Comparison of ENCODE assay signal across 1 cellular context in the genomic region with DNA sequence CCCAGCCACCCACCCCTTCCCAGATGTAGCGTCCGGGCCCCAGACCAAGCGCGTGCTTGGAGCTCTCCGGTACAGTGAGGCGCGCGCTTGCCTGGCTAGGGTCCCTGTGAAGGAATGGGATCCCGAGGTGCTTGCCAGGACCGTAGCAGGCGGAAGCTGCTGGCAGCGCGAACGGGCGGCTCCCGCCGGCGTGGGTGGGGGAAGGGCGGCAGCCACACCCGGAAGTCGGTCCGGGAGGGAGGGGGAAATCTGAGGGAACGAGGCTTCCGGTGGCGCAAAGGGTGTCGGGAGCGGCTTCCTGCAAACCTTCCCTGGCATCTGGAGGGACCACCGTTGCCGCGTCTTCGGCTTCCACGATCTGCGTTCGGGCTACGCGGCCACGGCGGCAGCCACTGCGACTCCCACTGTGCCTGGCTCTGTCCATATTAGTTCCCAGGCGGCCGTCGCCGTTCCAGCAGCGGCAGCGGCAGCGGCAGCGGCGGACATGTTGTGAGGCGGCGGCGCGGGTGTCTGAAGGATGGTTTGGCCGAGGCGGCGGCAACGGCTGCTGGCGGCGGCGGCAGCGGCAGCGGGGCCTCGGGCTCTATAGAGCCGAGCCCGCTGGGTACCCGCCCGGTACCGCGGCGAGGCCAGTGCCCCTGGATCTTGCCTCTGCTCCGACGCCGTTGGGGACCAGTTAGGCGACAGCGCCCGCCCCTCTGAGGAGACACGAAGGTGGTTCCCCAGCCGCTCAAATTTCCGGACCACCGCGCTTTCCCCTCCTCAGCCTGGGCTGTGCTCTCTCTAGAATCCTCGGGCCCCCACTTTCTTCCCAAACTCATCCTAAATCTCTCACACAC.
TF ChIP-seq lines count a peak whose summit lies in the region.

A gene (plus strand): TSS at position 275 of the 839 bp plus-strand sequence. CDS start 739 bp downstream, outside the sequence.

TF ChIP-seq in K562, 482 proteins besides CTCF, POLR2A, EP300 and RAD21 (continued from another document and continues in another):
- TF ChIP-seq SMARCE1 (IDR thresholded peaks at IDR 0.05) = no peak
- no peak for TF ChIP-seq NFATC3 (IDR thresholded peaks at IDR 0.05)
- TF ChIP-seq SMARCB1 (IDR thresholded peaks at IDR 0.05; ENCODE audit: insufficient read length, low read depth) = no peak
- no peak for TF ChIP-seq ZNF217 (CRISPR knock-in tag; IDR thresholded peaks at IDR 0.05)
- TF ChIP-seq ZKSCAN1 (IDR thresholded peaks at IDR 0.05; ENCODE audit: low read depth, low read length) = no peak
- 0 out of 2 replicates have a peak, but pooled peaks have one; percentile 40 for TF ChIP-seq HLTF (IDR thresholded peaks at IDR 0.05)
- TF ChIP-seq, protein P1, sequence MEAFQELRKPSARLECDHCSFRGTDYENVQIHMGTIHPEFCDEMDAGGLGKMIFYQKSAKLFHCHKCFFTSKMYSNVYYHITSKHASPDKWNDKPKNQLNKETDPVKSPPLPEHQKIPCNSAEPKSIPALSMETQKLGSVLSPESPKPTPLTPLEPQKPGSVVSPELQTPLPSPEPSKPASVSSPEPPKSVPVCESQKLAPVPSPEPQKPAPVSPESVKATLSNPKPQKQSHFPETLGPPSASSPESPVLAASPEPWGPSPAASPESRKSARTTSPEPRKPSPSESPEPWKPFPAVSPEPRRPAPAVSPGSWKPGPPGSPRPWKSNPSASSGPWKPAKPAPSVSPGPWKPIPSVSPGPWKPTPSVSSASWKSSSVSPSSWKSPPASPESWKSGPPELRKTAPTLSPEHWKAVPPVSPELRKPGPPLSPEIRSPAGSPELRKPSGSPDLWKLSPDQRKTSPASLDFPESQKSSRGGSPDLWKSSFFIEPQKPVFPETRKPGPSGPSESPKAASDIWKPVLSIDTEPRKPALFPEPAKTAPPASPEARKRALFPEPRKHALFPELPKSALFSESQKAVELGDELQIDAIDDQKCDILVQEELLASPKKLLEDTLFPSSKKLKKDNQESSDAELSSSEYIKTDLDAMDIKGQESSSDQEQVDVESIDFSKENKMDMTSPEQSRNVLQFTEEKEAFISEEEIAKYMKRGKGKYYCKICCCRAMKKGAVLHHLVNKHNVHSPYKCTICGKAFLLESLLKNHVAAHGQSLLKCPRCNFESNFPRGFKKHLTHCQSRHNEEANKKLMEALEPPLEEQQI (IDR thresholded peaks at IDR 0.05) = peak; percentile 52; the same call in 1 of the 2 replicates
- no peak for TF ChIP-seq CREBBP (IDR thresholded peaks at IDR 0.05; ENCODE audit: low read depth, low read length)
- no peak for TF ChIP-seq BRF1 (IDR thresholded peaks at IDR 0.05; ENCODE audit: borderline replicate concordance, extremely low read depth, insufficient read length)
- TF ChIP-seq, protein P2, sequence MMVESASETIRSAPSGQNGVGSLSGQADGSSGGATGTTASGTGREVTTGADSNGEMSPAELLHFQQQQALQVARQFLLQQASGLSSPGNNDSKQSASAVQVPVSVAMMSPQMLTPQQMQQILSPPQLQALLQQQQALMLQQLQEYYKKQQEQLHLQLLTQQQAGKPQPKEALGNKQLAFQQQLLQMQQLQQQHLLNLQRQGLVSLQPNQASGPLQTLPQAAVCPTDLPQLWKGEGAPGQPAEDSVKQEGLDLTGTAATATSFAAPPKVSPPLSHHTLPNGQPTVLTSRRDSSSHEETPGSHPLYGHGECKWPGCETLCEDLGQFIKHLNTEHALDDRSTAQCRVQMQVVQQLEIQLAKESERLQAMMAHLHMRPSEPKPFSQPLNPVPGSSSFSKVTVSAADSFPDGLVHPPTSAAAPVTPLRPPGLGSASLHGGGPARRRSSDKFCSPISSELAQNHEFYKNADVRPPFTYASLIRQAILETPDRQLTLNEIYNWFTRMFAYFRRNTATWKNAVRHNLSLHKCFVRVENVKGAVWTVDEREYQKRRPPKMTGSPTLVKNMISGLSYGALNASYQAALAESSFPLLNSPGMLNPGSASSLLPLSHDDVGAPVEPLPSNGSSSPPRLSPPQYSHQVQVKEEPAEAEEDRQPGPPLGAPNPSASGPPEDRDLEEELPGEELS (CRISPR knock-in tag; IDR thresholded peaks at IDR 0.05; ENCODE audit: borderline replicate concordance) = peak; percentile 73; the same call in 1 of the 2 replicates
- TF ChIP-seq KAT2B (IDR thresholded peaks at IDR 0.05; ENCODE audit: low read depth, low read length) = no peak
- TF ChIP-seq, protein P3, sequence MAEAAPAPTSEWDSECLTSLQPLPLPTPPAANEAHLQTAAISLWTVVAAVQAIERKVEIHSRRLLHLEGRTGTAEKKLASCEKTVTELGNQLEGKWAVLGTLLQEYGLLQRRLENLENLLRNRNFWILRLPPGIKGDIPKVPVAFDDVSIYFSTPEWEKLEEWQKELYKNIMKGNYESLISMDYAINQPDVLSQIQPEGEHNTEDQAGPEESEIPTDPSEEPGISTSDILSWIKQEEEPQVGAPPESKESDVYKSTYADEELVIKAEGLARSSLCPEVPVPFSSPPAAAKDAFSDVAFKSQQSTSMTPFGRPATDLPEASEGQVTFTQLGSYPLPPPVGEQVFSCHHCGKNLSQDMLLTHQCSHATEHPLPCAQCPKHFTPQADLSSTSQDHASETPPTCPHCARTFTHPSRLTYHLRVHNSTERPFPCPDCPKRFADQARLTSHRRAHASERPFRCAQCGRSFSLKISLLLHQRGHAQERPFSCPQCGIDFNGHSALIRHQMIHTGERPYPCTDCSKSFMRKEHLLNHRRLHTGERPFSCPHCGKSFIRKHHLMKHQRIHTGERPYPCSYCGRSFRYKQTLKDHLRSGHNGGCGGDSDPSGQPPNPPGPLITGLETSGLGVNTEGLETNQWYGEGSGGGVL (CRISPR knock-in tag; IDR thresholded peaks at IDR 0.05) = no peak
- TF ChIP-seq, protein P4, sequence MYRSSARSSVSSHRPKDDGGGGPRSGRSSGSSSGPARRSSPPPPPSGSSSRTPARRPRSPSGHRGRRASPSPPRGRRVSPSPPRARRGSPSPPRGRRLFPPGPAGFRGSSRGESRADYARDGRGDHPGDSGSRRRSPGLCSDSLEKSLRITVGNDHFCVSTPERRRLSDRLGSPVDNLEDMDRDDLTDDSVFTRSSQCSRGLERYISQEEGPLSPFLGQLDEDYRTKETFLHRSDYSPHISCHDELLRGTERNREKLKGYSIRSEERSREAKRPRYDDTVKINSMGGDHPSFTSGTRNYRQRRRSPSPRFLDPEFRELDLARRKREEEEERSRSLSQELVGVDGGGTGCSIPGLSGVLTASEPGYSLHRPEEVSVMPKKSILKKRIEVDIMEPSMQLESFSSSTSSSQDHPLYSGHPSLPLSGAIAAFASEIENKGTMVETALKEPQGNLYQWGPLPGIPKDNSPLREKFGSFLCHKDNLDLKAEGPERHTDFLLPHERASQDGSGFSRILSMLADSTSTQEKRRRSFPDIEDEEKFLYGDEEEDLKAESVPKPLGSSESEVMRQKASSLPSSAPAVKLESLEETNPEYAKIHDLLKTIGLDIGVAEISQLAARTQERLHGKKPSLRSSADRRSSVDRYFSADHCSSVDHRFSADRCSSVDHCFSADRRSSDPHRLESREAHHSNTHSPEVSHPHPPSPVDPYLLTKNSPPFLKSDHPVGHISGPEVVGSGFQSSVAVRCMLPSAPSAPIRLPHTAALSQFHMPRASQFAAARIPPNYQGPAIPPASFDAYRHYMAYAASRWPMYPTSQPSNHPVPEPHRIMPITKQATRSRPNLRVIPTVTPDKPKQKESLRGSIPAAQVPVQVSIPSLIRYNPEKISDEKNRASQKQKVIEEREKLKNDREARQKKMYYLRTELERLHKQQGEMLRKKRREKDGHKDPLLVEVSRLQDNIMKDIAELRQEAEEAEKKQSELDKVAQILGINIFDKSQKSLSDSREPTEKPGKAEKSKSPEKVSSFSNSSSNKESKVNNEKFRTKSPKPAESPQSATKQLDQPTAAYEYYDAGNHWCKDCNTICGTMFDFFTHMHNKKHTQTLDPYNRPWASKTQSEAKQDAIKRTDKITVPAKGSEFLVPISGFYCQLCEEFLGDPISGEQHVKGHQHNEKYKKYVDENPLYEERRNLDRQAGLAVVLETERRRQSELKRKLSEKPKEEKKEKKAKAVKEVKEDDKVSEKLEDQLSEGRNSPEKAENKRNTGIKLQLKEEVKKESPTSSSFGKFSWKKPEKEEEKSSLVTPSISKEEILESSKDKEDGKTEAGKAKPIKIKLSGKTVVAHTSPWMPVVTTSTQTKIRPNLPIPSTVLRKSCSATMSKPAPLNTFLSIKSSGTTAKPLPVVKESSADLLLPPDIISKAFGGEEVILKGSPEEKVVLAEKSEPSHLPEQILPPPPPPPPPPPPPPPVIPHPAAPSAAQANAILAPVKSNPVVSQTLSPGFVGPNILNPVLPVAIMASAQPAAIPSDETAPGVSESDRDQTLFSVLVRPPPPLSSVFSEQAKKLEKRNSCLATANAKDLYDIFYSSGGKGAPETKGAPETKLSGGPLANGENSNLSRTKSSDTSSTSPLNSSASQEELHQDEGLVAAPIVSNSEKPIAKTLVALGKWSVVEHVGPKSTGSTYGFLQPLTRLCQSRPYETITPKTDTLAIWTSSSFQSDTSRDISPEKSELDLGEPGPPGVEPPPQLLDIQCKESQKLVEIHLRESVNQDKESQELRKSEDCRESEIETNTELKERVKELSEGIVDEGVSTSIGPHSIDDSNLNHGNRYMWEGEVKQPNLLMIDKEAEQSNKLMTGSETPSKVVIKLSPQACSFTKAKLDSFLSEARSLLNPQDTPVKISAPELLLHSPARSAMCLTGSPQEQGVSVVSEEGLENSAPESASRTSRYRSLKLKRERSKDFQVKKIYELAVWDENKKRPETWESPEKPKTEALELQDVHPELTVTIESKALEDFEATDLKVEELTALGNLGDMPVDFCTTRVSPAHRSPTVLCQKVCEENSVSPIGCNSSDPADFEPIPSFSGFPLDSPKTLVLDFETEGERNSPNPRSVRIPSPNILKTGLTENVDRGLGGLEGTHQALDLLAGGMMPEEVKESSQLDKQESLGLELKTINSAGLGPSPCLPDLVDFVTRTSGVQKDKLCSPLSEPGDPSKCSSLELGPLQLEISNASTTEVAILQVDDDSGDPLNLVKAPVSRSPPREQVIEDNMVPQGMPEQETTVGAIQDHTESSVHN (IDR thresholded peaks at IDR 0.05; ENCODE audit: borderline replicate concordance in 1 of 2, low read depth in 1 of 2) = no peak
- TF ChIP-seq, protein P5, sequence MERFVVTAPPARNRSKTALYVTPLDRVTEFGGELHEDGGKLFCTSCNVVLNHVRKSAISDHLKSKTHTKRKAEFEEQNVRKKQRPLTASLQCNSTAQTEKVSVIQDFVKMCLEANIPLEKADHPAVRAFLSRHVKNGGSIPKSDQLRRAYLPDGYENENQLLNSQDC (CRISPR knock-in tag; IDR thresholded peaks at IDR 0.05) = peak; percentile 9; the same call in 1 of the 2 replicates
- TF ChIP-seq ZNF583 (CRISPR knock-in tag; IDR thresholded peaks at IDR 0.05) = no peak
- TF ChIP-seq FOXP1 (CRISPR knock-in tag; IDR thresholded peaks at IDR 0.05) = peak; percentile 50; the same call in 1 of the 2 replicates
- TF ChIP-seq, protein P6, sequence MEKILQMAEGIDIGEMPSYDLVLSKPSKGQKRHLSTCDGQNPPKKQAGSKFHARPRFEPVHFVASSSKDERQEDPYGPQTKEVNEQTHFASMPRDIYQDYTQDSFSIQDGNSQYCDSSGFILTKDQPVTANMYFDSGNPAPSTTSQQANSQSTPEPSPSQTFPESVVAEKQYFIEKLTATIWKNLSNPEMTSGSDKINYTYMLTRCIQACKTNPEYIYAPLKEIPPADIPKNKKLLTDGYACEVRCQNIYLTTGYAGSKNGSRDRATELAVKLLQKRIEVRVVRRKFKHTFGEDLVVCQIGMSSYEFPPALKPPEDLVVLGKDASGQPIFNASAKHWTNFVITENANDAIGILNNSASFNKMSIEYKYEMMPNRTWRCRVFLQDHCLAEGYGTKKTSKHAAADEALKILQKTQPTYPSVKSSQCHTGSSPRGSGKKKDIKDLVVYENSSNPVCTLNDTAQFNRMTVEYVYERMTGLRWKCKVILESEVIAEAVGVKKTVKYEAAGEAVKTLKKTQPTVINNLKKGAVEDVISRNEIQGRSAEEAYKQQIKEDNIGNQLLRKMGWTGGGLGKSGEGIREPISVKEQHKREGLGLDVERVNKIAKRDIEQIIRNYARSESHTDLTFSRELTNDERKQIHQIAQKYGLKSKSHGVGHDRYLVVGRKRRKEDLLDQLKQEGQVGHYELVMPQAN (IDR thresholded peaks at IDR 0.05; ENCODE audit: borderline replicate concordance) = peak; percentile 77; the same call in 1 of the 2 replicates
